ENCODE assay signal across 1 cellular context in the genomic region with DNA sequence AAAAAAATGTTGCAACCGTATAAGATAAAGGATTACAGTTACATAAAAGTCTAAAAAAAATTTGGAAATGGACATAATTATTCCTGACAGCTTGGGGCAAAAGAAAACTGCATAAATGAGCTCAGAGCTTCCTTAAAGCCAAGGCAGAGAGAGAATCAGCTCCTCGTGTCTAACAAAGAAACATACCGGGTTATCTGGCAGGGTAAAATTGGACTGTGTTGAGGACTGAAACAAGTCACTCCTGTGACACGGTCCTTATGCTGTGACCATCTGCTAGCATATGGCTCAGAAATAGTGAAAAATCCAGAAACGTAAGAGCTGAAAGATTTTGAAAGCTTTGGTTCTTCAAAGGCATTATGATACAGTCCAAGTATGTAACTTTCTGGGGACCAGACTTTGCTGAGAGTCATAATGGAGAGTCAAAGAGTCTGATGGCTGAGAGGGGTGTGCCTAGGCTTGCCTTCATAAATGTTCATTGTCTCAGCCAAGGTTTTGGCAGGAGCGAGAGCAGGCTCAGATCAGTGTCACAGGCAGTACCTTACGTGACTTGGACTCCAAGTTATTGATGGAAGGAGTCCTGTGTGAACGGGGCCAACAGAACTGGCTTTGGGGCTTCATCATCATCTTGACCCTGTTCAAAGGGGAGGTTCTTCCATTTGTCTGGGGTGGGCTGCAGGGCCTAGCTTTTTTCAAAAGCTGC.
TF ChIP-seq lines count a peak whose summit lies in the region.

No MANE protein-coding gene starts in this region.

TF ChIP-seq in endothelial cell of umbilical vein, 7 proteins besides CTCF, POLR2A, EP300 and RAD21 (continued from another document):
- TF ChIP-seq GATA2 (IDR thresholded peaks at IDR 0.05; ENCODE audit: insufficient read depth, insufficient read length, low read depth, low read length) (no peak), MYC (IDR thresholded peaks at IDR 0.05; ENCODE audit: low read depth, low read length) (no peak), MAX (IDR thresholded peaks at IDR 0.05; ENCODE audit: insufficient read depth, insufficient read length) (no peak), FOS (IDR thresholded peaks at IDR 0.05; ENCODE audit: borderline replicate concordance, insufficient read depth, low read length) (no peak), EZH2 (IDR thresholded peaks at IDR 0.05; ENCODE audit: borderline replicate concordance, low read depth, low read length, severe bottlenecking) (no peak)
TF ChIP-seq in endothelial cell of umbilical vein: peak in this region for 0.
